In the genomic region with DNA sequence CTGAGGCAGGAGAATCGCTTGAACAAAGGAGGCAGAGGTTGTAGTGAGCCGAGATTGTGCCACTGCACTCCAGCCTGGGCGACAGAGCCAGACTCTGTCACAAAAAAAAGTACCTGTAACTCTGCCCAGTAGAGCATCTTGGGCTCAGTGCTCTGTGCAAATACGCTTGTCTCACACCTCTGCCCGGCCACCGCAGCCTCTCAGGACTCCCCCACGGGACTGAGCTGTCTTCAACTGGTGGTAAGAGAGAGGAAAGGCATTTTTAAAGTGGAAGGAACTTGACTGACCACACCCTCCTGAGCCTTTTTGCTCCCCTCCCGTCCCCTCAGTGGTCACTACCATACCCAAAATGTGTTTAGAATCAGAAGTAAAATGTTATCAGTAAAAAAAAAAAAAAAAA, we compare ENCODE assay signal across 11 cellular contexts.
DNase-seq lines count a peak whose midpoint lies in the region; ATAC-seq, FAIRE-seq and TF ChIP-seq lines count a peak whose summit lies in the region.
"Had no signal": no experiment of that assay in that cellular context is flagged by ENCODE, and none has a peak within 500 bp of the region (broad histone marks: within the 10 kb centered on the region; RNA-seq: fewer than 3 reads in every experiment).

No MANE protein-coding gene starts in this region.

- H3K4me1 ChIP-seq in CD8-positive, alpha-beta T cell (ENCODE audit: insufficient read depth, low read length): no peaks in the 10 kb centered on the region
- H3K4me1 ChIP-seq in ascending aorta: no peaks in the 10 kb centered on the region

- ATAC-seq in GM19468 (IDR thresholded peaks at IDR 0.05; ENCODE audit: extremely low read depth, unreplicated experiment) (peak; percentile 68), HG03066 (IDR thresholded peaks at IDR 0.05; ENCODE audit: low read depth, unreplicated experiment) (peak; percentile 90), esophagus mucosa (peak; percentile 42)
- no peak for ATAC-seq in CD8-positive, alpha-beta T cell

- H3K9me3 Mint-ChIP-seq in CD8-positive, alpha-beta T cell: no peaks in the 10 kb centered on the region
- H3K9me3 Mint-ChIP-seq: activated CD4-positive, alpha-beta T cell treated with anti-CD3 and anti-CD28 coated beads, Interleukin-2, amount 10 ng/mL, durations not matched to agents 24 days and 14 days had no signal

- CTCF ChIA-PET in CD8-positive, alpha-beta T cell (lab: Charles Lee): interaction anchor here (0.5 kb wide), 1 partner anchor 487 kb away, joined by 3 read pairs; no protein-coding TSS in a partner anchor

- no peak for TF ChIP-seq CTCF in CD8-positive, alpha-beta T cell (IDR thresholded peaks at IDR 0.05)
- no peak for TF ChIP-seq CTCF in ascending aorta (IDR thresholded peaks at IDR 0.05)

- no peak overlapping the region for H3K27ac ChIP-seq in CD8-positive, alpha-beta T cell (ENCODE audit: low read depth, low read length)
- no peak overlapping the region for H3K27ac ChIP-seq in ascending aorta
- H3K27ac ChIP-seq: neutrophil had no signal

- H3K36me3 ChIP-seq in CD8-positive, alpha-beta T cell (ENCODE audit: insufficient read depth, low read length): no peaks in the 10 kb centered on the region
- H3K36me3 ChIP-seq in H7 (replicated peaks; ENCODE audit: control insufficient read depth, insufficient read depth, low read length) (no peaks in the 10 kb centered on the region), ascending aorta (no peaks in the 10 kb centered on the region)
- H3K36me3 ChIP-seq: neutrophil had no signal

- H3K36me3 Mint-ChIP-seq in CD8-positive, alpha-beta T cell: no peaks in the 10 kb centered on the region

- DNase-seq in GM12892 (ENCODE audit: insufficient read length) (no peak), H7 (no peak), NCI-H128 (lab: John Stamatoyannopoulos, UW; ENCODE audit: unreplicated experiment) (no peak), ascending aorta (ENCODE audit: low spot score in 2 of 2) (no peak)
- DNase-seq in CD8-positive, alpha-beta T cell: no peak
- DNase-seq: activated CD4-positive, alpha-beta T cell treated with anti-CD3 and anti-CD28 coated beads, Interleukin-2, amount 10 ng/mL, durations not matched to agents 24 days and 14 days; NCI-H446 treated with DMSO at 0.1 percent for 48 hours had no signal

- no peak overlapping the region for H3K27ac Mint-ChIP-seq in CD8-positive, alpha-beta T cell
- H3K27ac Mint-ChIP-seq: activated CD4-positive, alpha-beta T cell treated with anti-CD3 and anti-CD28 coated beads, Interleukin-2, amount 10 ng/mL, durations not matched to agents 24 days and 14 days had no signal

- H3K9me3 ChIP-seq in CD8-positive, alpha-beta T cell (ENCODE audit: low read length): no peaks in the 10 kb centered on the region
- H3K9me3 ChIP-seq in ascending aorta: no peaks in the 10 kb centered on the region
- H3K9me3 ChIP-seq: neutrophil had no signal

- POLR2A ChIA-PET in CD8-positive, alpha-beta T cell (lab: Charles Lee): interaction anchor here (0.5 kb wide), 1 partner anchor 798 kb away, joined by 3 read pairs; no protein-coding TSS in a partner anchor

- intact Hi-C loops in CD8-positive, alpha-beta T cell (cut with DNase I, micrococcal nuclease): no loop called here
- intact Hi-C loops in ascending aorta (cut with DNase I): no loop called here

- H3K27me3 ChIP-seq in CD8-positive, alpha-beta T cell (ENCODE audit: insufficient read depth, low read length): no peaks in the 10 kb centered on the region
- H3K27me3 ChIP-seq in H7 (ENCODE audit: control insufficient read depth, insufficient read depth, low read length): no peaks in the 10 kb centered on the region
- H3K27me3 ChIP-seq in ascending aorta: no peaks in the 10 kb centered on the region
- H3K27me3 ChIP-seq: neutrophil had no signal

- no peak overlapping the region for H3K4me3 Mint-ChIP-seq in CD8-positive, alpha-beta T cell
- H3K4me3 Mint-ChIP-seq: activated CD4-positive, alpha-beta T cell treated with anti-CD3 and anti-CD28 coated beads, Interleukin-2, amount 10 ng/mL, durations not matched to agents 24 days and 14 days had no signal

- no peak for TF ChIP-seq POLR2A in GM12892 (IDR thresholded peaks at IDR 0.05; ENCODE audit: low read depth, low read length)

- no peak overlapping the region for H3K4me3 ChIP-seq in CD8-positive, alpha-beta T cell (ENCODE audit: low read depth, low read length)
- H3K4me3 ChIP-seq in H7 (ENCODE audit: insufficient read depth, low read depth, low read length) (no peak overlapping the region), ascending aorta (no peak overlapping the region)

- FAIRE-seq in GM12892 (lab: Jason Lieb, UNC): peak; percentile 21

- peaks cover 3% of the 10 kb centered on the region for H3K27me3 Mint-ChIP-seq in CD8-positive, alpha-beta T cell (ENCODE audit: low read depth)
- H3K27me3 Mint-ChIP-seq: activated CD4-positive, alpha-beta T cell treated with anti-CD3 and anti-CD28 coated beads, Interleukin-2, amount 10 ng/mL, durations not matched to agents 24 days and 14 days had no signal

- H3K4me1 Mint-ChIP-seq in CD8-positive, alpha-beta T cell (ENCODE audit: low read depth): no peaks in the 10 kb centered on the region
- H3K4me1 Mint-ChIP-seq: activated CD4-positive, alpha-beta T cell treated with anti-CD3 and anti-CD28 coated beads, Interleukin-2, amount 10 ng/mL, durations not matched to agents 24 days and 14 days had no signal
